Comparison of ENCODE assay signal across 18 cellular contexts in genomic region chr19:6242677-6243076, GRCh38. TPM values are rescaled to one million over a fixed set of nuclear protein-coding genes. Genes with fewer than 3 reads are reported as not detected.
DNase-seq lines count a peak whose midpoint lies in the region; ATAC-seq and TF ChIP-seq lines count a peak whose summit lies in the region.
"Had no signal": no experiment of that assay in that cellular context is flagged by ENCODE, and none has a peak within 500 bp of the region (broad histone marks: within the 10 kb centered on the region; RNA-seq: fewer than 3 reads in every experiment).

No MANE protein-coding gene starts in this region.

- intact Hi-C loops in activated CD4-positive, alpha-beta memory T cell treated with anti-CD3 and anti-CD28 coated beads for 36 hours (cut with micrococcal nuclease) = no loop called here

- peaks cover 33% of the 10 kb centered on the region for H3K4me1 Mint-ChIP-seq in activated CD4-positive, alpha-beta memory T cell treated with anti-CD3 and anti-CD28 coated beads, Interleukin-2, amount 10 ng/mL, durations not matched to agents 7 days and 5 days
- H3K4me1 Mint-ChIP-seq in activated CD4-positive, alpha-beta memory T cell treated with anti-CD3 and anti-CD28 coated beads for 36 hours (ENCODE audit: low read depth) = peaks cover 43% of the 10 kb centered on the region
- H3K4me1 Mint-ChIP-seq in WTC11 (peaks cover 20% of the 10 kb centered on the region), immature natural killer cell (peaks cover 47 to 59% of the 10 kb centered on the region in 2 donors)
- H3K4me1 Mint-ChIP-seq in stimulated activated memory B cell treated with anti-CD40 and anti-IgM and Interleukin-4, amounts not matched to agents 10 μg/mL and 1 μg/mL and 100 μg/mL, for 72 hours = peaks cover 59% of the 10 kb centered on the region

- TF ChIP-seq CTCF in WTC11 (IDR thresholded peaks at IDR 0.05) = no peak

- H3K4me3 Mint-ChIP-seq in activated CD4-positive, alpha-beta memory T cell treated with anti-CD3 and anti-CD28 coated beads, Interleukin-2, amount 10 ng/mL, durations not matched to agents 7 days and 5 days = no peak overlapping the region
- no peak overlapping the region for H3K4me3 Mint-ChIP-seq in activated CD4-positive, alpha-beta memory T cell treated with anti-CD3 and anti-CD28 coated beads for 36 hours
- no peak overlapping the region for H3K4me3 Mint-ChIP-seq in WTC11
- no peak overlapping the region for H3K4me3 Mint-ChIP-seq in immature natural killer cell
- H3K4me3 Mint-ChIP-seq in stimulated activated memory B cell treated with anti-CD40 and anti-IgM and Interleukin-4, amounts not matched to agents 10 μg/mL and 1 μg/mL and 100 μg/mL, for 72 hours = no peak overlapping the region
- H3K4me3 Mint-ChIP-seq: T-cell had no signal

- no peaks in the 10 kb centered on the region for H3K9me3 Mint-ChIP-seq in activated CD4-positive, alpha-beta memory T cell treated with anti-CD3 and anti-CD28 coated beads, Interleukin-2, amount 10 ng/mL, durations not matched to agents 7 days and 5 days
- no peaks in the 10 kb centered on the region for H3K9me3 Mint-ChIP-seq in activated CD4-positive, alpha-beta memory T cell treated with anti-CD3 and anti-CD28 coated beads for 36 hours
- H3K9me3 Mint-ChIP-seq in WTC11 (peaks cover 18% of the 10 kb centered on the region), immature natural killer cell (peaks cover 0 to 2% (median 0%) of the 10 kb centered on the region in 6 donors)
- H3K9me3 Mint-ChIP-seq in stimulated activated memory B cell treated with anti-CD40 and anti-IgM and Interleukin-4, amounts not matched to agents 10 μg/mL and 1 μg/mL and 100 μg/mL, for 72 hours = peaks cover 3% of the 10 kb centered on the region
- H3K9me3 Mint-ChIP-seq: CD8-positive, alpha-beta memory T cell; T-cell had no signal

- H3K36me3 Mint-ChIP-seq in activated CD4-positive, alpha-beta memory T cell treated with anti-CD3 and anti-CD28 coated beads, Interleukin-2, amount 10 ng/mL, durations not matched to agents 7 days and 5 days (ENCODE audit: low read depth) = peaks cover 11% of the 10 kb centered on the region
- peaks cover 4% of the 10 kb centered on the region for H3K36me3 Mint-ChIP-seq in activated CD4-positive, alpha-beta memory T cell treated with anti-CD3 and anti-CD28 coated beads for 36 hours
- peaks cover 26% of the 10 kb centered on the region for H3K36me3 Mint-ChIP-seq in WTC11
- no peaks in the 10 kb centered on the region for H3K36me3 Mint-ChIP-seq in immature natural killer cell
- peaks cover 33% of the 10 kb centered on the region for H3K36me3 Mint-ChIP-seq in stimulated activated memory B cell treated with anti-CD40 and anti-IgM and Interleukin-4, amounts not matched to agents 10 μg/mL and 1 μg/mL and 100 μg/mL, for 72 hours

- peak overlapping the region; percentile 14 for H3K27ac Mint-ChIP-seq in activated CD4-positive, alpha-beta memory T cell treated with anti-CD3 and anti-CD28 coated beads, Interleukin-2, amount 10 ng/mL, durations not matched to agents 7 days and 5 days
- no peak overlapping the region for H3K27ac Mint-ChIP-seq in activated CD4-positive, alpha-beta memory T cell treated with anti-CD3 and anti-CD28 coated beads for 36 hours
- peak overlapping the region; percentile 36; the same call in 1 of the 2 replicates for H3K27ac Mint-ChIP-seq in WTC11
- H3K27ac Mint-ChIP-seq in immature natural killer cell = peak overlapping the region in 4 of 6 donors; percentile 16 to 74 (median 48)
- peak overlapping the region; percentile 65 for H3K27ac Mint-ChIP-seq in stimulated activated memory B cell treated with anti-CD40 and anti-IgM and Interleukin-4, amounts not matched to agents 10 μg/mL and 1 μg/mL and 100 μg/mL, for 72 hours
- H3K27ac Mint-ChIP-seq: T-cell had no signal

- CTCF ChIA-PET in activated CD4-positive, alpha-beta memory T cell treated with anti-CD3 and anti-CD28 coated beads, Interleukin-2, amount 10 ng/mL, durations not matched to agents 7 days and 5 days (lab: Charles Lee) = interaction anchor here (1.2 kb wide), 1 partner anchor 24 kb away, joined by 6 read pairs; no protein-coding TSS in a partner anchor
- CTCF ChIA-PET in activated CD4-positive, alpha-beta memory T cell treated with anti-CD3 and anti-CD28 coated beads for 36 hours (lab: Charles Lee) = interaction anchor here (1.6 kb wide), 1 partner anchor 24 kb away, joined by 7 read pairs; no protein-coding TSS in a partner anchor
- CTCF ChIA-PET in WTC11 (lab: Charles Lee) = interaction anchor here (0.8 to 2.0 kb wide), 6 partner anchors 11 to 195 kb away, joined by 4 to 10 read pairs (median 5); no protein-coding TSS in a partner anchor

- POLR2A ChIA-PET in activated CD4-positive, alpha-beta memory T cell treated with anti-CD3 and anti-CD28 coated beads, Interleukin-2, amount 10 ng/mL, durations not matched to agents 7 days and 5 days (lab: Charles Lee) = no interaction called here
- POLR2A ChIA-PET in activated CD4-positive, alpha-beta memory T cell treated with anti-CD3 and anti-CD28 coated beads for 36 hours (lab: Charles Lee) = no interaction called here
- POLR2A ChIA-PET in WTC11 (lab: Charles Lee) = no interaction called here

- ATAC-seq in WTC11 (no peak), GM18511 (IDR thresholded peaks at IDR 0.05; ENCODE audit: unreplicated experiment) (no peak), GM18498 (IDR thresholded peaks at IDR 0.05; ENCODE audit: unreplicated experiment) (no peak)
- ATAC-seq in stimulated activated memory B cell treated with anti-CD40 and anti-IgM and Interleukin-4, amounts not matched to agents 10 μg/mL and 1 μg/mL and 100 μg/mL, for 72 hours = no peak
- ATAC-seq: body of pancreas, Right ventricle myocardium inferior, T-cell had no signal

- H3K27me3 Mint-ChIP-seq in activated CD4-positive, alpha-beta memory T cell treated with anti-CD3 and anti-CD28 coated beads, Interleukin-2, amount 10 ng/mL, durations not matched to agents 7 days and 5 days = no peaks in the 10 kb centered on the region
- H3K27me3 Mint-ChIP-seq in activated CD4-positive, alpha-beta memory T cell treated with anti-CD3 and anti-CD28 coated beads for 36 hours = no peaks in the 10 kb centered on the region
- H3K27me3 Mint-ChIP-seq in WTC11 (ENCODE audit: low read depth) = no peaks in the 10 kb centered on the region
- no peaks in the 10 kb centered on the region for H3K27me3 Mint-ChIP-seq in immature natural killer cell (ENCODE audit: low read depth in 3 of 3)
- H3K27me3 Mint-ChIP-seq in stimulated activated memory B cell treated with anti-CD40 and anti-IgM and Interleukin-4, amounts not matched to agents 10 μg/mL and 1 μg/mL and 100 μg/mL, for 72 hours = no peaks in the 10 kb centered on the region
- H3K27me3 Mint-ChIP-seq: T-cell had no signal

- DNase-seq in activated CD4-positive, alpha-beta memory T cell treated with anti-CD3 and anti-CD28 coated beads, Interleukin-2, amount 10 ng/mL, durations not matched to agents 7 days and 5 days = no peak
- no peak for DNase-seq in activated CD4-positive, alpha-beta memory T cell treated with anti-CD3 and anti-CD28 coated beads for 36 hours
- DNase-seq in WTC11 (ENCODE audit: low spot score) = no peak
- no peak for DNase-seq in immature natural killer cell
- DNase-seq in NCI-H524 treated with DMSO at 0.1 percent for 48 hours (lab: John Stamatoyannopoulos, UW) = no peak
- DNase-seq: activated naive CD4-positive, alpha-beta T cell treated with Interleukin-2 at 50 U/mL for 16 hours; body of pancreas; CD8-positive, alpha-beta memory T cell; effector memory CD4-positive, alpha-beta T cell; EL; NCI-H2227 treated with DMSO at 0.1 percent for 48 hours; small intestine; T-cell; WERI-Rb-1 had no signal

TF ChIP-seq in WTC11, 78 proteins besides CTCF, POLR2A, EP300 and RAD21:
- TF ChIP-seq MYBL2 (CRISPR knock-in tag; IDR thresholded peaks at IDR 0.05) (no peak), ESRRA (CRISPR knock-in tag; IDR thresholded peaks at IDR 0.05; ENCODE audit: borderline replicate concordance) (no peak), ATF2 (CRISPR knock-in tag; IDR thresholded peaks at IDR 0.05; ENCODE audit: borderline replicate concordance, low read depth) (no peak), ELF4 (CRISPR knock-in tag; IDR thresholded peaks at IDR 0.05; ENCODE audit: low read depth) (no peak)

RNA-seq across cellular contexts. Expression of gene MLLT1, which starts 37.1 kb away (rescaled TPM):
- 10 to 100 TPM; 35.6 to 37.2 TPM for total RNA-seq in activated CD4-positive, alpha-beta memory T cell treated with anti-CD3 and anti-CD28 coated beads, Interleukin-2, amount 10 ng/mL, durations not matched to agents 7 days and 5 days
- total RNA-seq in activated CD4-positive, alpha-beta memory T cell treated with anti-CD3 and anti-CD28 coated beads for 36 hours = 10 to 100 TPM; 35.7 to 37.9 TPM
- total RNA-seq in WTC11 (2021) = 49.9 to 58.2 TPM (median 50.2 TPM) in 3 replicates
- 1 to 10 TPM in 1 of 3 donors, under 1 TPM in 2; 0.11 to 1.9 (median 0.54) TPM for polyA plus RNA-seq in immature natural killer cell
